18 cellular contexts compared by ENCODE assay signal in genomic region chr20:56986931-56987720, GRCh38.
DNase-seq lines count a peak whose midpoint lies in the region; ATAC-seq and FAIRE-seq lines count a peak whose summit lies in the region.
"Had no signal": no experiment of that assay in that cellular context is flagged by ENCODE, and none has a peak within 500 bp of the region (broad histone marks: within the 10 kb centered on the region; RNA-seq: fewer than 3 reads in every experiment).

No MANE protein-coding gene starts in this region.

- ATAC-seq in HG02763 (IDR thresholded peaks at IDR 0.05; ENCODE audit: unreplicated experiment): no peak

- FAIRE-seq in HTR-8/SVneo (lab: Jason Lieb, UNC): peak; percentile 92
- FAIRE-seq: H54 had no signal

- in situ Hi-C loops in ACHN (cut with HindIII; ENCODE audit: low pct_ligation_motif_present, low pct_unique_long_range_greater_than_20kb, low sequenced_read_pairs): no loop called here

- peak; percentile 28 for DNase-seq in Daoy (ENCODE audit: low read depth)
- DNase-seq in HTR-8/SVneo (ENCODE audit: insufficient read length, low spot score): no peak
- peak; percentile 33 for DNase-seq in amniotic epithelial cell (ENCODE audit: low read depth)
- peak; percentile 99 for DNase-seq in foreskin melanocyte
- DNase-seq in ACHN: no peak
- no peak for DNase-seq in NCI-H2107 (lab: John Stamatoyannopoulos, UW)
- DNase-seq in NCI-H1417 treated with DMSO at 0.1 percent for 48 hours (lab: John Stamatoyannopoulos, UW): no peak
- DNase-seq: AML-193; CD4-positive, CD25-positive, alpha-beta regulatory T cell; DMS79; KG1; NCI-H1105 treated with DMSO at 0.1 percent for 48 hours; NCI-H1930; NCI-H2171 treated with DMSO at 0.1 percent for 48 hours; NCI-H510A; RPMI8226 had no signal

Comparison
In these comparisons a context has a peak if more than half of its experiments do, and no peak if none do; other contexts are left out.
1. DNase-seq: peak in Daoy (single experiment), amniotic epithelial cell (single experiment) and foreskin melanocyte (single experiment); none in HTR-8/SVneo (single experiment), ACHN (single experiment), NCI-H2107 (single experiment) and NCI-H1417 treated with DMSO at 0.1 percent for 48 hours (single experiment).